Comparison of ENCODE assay signal across 9 cellular contexts in genomic region chr4:80197132-80197573, GRCh38.
A peak's percentile ranks its signal among the peaks of the same experiment; 100 is the strongest.
DNase-seq lines count a peak whose midpoint lies in the region; ATAC-seq and TF ChIP-seq lines count a peak whose summit lies in the region.
"Had no signal": no experiment of that assay in that cellular context is flagged by ENCODE, and none has a peak within 500 bp of the region (broad histone marks: within the 10 kb centered on the region; RNA-seq: fewer than 3 reads in every experiment).

PRDM8 (plus strand) TSS chr4:80197503; CDS start chr4:80200081, 2,578 bp downstream.

- peak; percentile 59 for ATAC-seq in stimulated activated memory B cell treated with anti-CD40 and anti-IgM and Interleukin-4, amounts not matched to agents 10 μg/mL and 1 μg/mL and 100 μg/mL, for 72 hours
- no peak for ATAC-seq in HG03469 (IDR thresholded peaks at IDR 0.05; ENCODE audit: unreplicated experiment)
- ATAC-seq in HG03378 (IDR thresholded peaks at IDR 0.05; ENCODE audit: unreplicated experiment) = no peak
- ATAC-seq in HG03460 (IDR thresholded peaks at IDR 0.05; ENCODE audit: unreplicated experiment) = no peak

- DNase-seq in GM12865 (ENCODE audit: low read depth) (no peak), NCI-H524 (lab: John Stamatoyannopoulos, UW) (peak; percentile 78 to 82), amygdala (lab: John Stamatoyannopoulos, UW) (peak in 55 of 56 donors; percentile 18 to 90 (median 75))

- peak within 1 kb of the TSS; percentile 48 for H3K27ac Mint-ChIP-seq in stimulated activated memory B cell treated with anti-CD40 and anti-IgM and Interleukin-4, amounts not matched to agents 10 μg/mL and 1 μg/mL and 100 μg/mL, for 72 hours

- peaks cover 6% of the 10 kb centered on the region; the same call in 1 of the 2 replicates for H3K4me1 ChIP-seq in iPS-20b (ENCODE audit: insufficient read depth, low read length)

- peak within 1 kb of the TSS; percentile 7; the same call in 1 of the 2 replicates for H3K4me3 ChIP-seq in GM12865 (ENCODE audit: low read depth, low read length)
- H3K4me3 ChIP-seq in iPS-20b (ENCODE audit: low read length) = peak within 1 kb of the TSS; percentile 46
- H3K4me3 ChIP-seq: lung had no signal

- H3K4me1 Mint-ChIP-seq in stimulated activated memory B cell treated with anti-CD40 and anti-IgM and Interleukin-4, amounts not matched to agents 10 μg/mL and 1 μg/mL and 100 μg/mL, for 72 hours = peaks cover 50% of the 10 kb centered on the region

- H3K9me3 ChIP-seq in iPS-20b (ENCODE audit: insufficient read depth, low read depth, low read length) = no peaks in the 10 kb centered on the region; the same call in 1 of the 2 replicates

- no peak within 1 kb of the TSS for H3K27ac ChIP-seq in iPS-20b (ENCODE audit: low read length)

- H3K27me3 Mint-ChIP-seq in stimulated activated memory B cell treated with anti-CD40 and anti-IgM and Interleukin-4, amounts not matched to agents 10 μg/mL and 1 μg/mL and 100 μg/mL, for 72 hours = no peaks in the 10 kb centered on the region

- H3K9ac ChIP-seq in iPS-20b (ENCODE audit: low read depth, low read length) = no peak within 1 kb of the TSS

- H3K36me3 ChIP-seq in iPS-20b (ENCODE audit: insufficient read depth, low read depth, low read length) = no peaks in the 10 kb centered on the region

- peak within 1 kb of the TSS; percentile 79 for H3K4me3 Mint-ChIP-seq in stimulated activated memory B cell treated with anti-CD40 and anti-IgM and Interleukin-4, amounts not matched to agents 10 μg/mL and 1 μg/mL and 100 μg/mL, for 72 hours

- H3K36me3 Mint-ChIP-seq in stimulated activated memory B cell treated with anti-CD40 and anti-IgM and Interleukin-4, amounts not matched to agents 10 μg/mL and 1 μg/mL and 100 μg/mL, for 72 hours = peaks cover 26% of the 10 kb centered on the region

- no peak for TF ChIP-seq CTCF in GM12865 (IDR thresholded peaks at IDR 0.05; ENCODE audit: insufficient read depth, low read depth, low read length, missing control alignments)

- H3K9me3 Mint-ChIP-seq in stimulated activated memory B cell treated with anti-CD40 and anti-IgM and Interleukin-4, amounts not matched to agents 10 μg/mL and 1 μg/mL and 100 μg/mL, for 72 hours = no peaks in the 10 kb centered on the region

- H3K27me3 ChIP-seq in iPS-20b (ENCODE audit: insufficient read depth, low read length) = peaks cover 100% of the 10 kb centered on the region
